Comparison of ENCODE assay signal across 8 cellular contexts in genomic region chr22:31206460-31206859, GRCh38. TPM values are rescaled to one million over a fixed set of nuclear protein-coding genes. Genes with fewer than 3 reads are reported as not detected.
A peak's percentile ranks its signal among the peaks of the same experiment; 100 is the strongest.
DNase-seq lines count a peak whose midpoint lies in the region; ATAC-seq and TF ChIP-seq lines count a peak whose summit lies in the region.
"Not testable (repeated sequence)": the region's sequence is repeated elsewhere in the genome, so short reads cannot be mapped to it uniquely, and the experiment has no call there.

No MANE protein-coding gene starts in this region.

- ATAC-seq in T-helper 17 cell; activated naive CD8-positive, alpha-beta T cell treated with anti-CD3 and anti-CD28 coated beads, Interleukin-2, amount 50 U/mL, for 24 hours; psoas muscle; upper lobe of left lung (ENCODE audit: low FRiP score in 2 of 2): not testable (repeated sequence)

- not testable (repeated sequence) for H3K4me3 Mint-ChIP-seq in T-helper 17 cell; activated naive CD8-positive, alpha-beta T cell treated with anti-CD3 and anti-CD28 coated beads, Interleukin-2, amount 50 U/mL, for 24 hours

- CTCF ChIA-PET in A673 (lab: Charles Lee): not testable (repeated sequence)

- DNase-seq in A673 (ENCODE audit: low spot score); T-helper 17 cell; activated naive CD8-positive, alpha-beta T cell treated with anti-CD3 and anti-CD28 coated beads, Interleukin-2, amount 50 U/mL, for 24 hours; epithelial cell of prostate (ENCODE audit: low read depth, low spot score); hepatocyte (ENCODE audit: low spot score); psoas muscle; upper lobe of left lung: not testable (repeated sequence)
- peak; percentile 14 for DNase-seq in G401 (ENCODE audit: low spot score)

- not testable (repeated sequence) for TF ChIP-seq POLR2A in upper lobe of left lung (IDR thresholded peaks at IDR 0.05)

- POLR2A ChIA-PET in A673 (lab: Charles Lee; ENCODE audit: low non-redundant PET): not testable (repeated sequence)

- TSS peak; percentile 37 for BruUV-seq in A673 (replicated peaks; lab: Mats Ljungman, UMichigan)

- peak overlapping the region; percentile 74 for H3K27ac Mint-ChIP-seq in T-helper 17 cell
- H3K27ac Mint-ChIP-seq in activated naive CD8-positive, alpha-beta T cell treated with anti-CD3 and anti-CD28 coated beads, Interleukin-2, amount 50 U/mL, for 24 hours: peak overlapping the region; percentile 17

- H3K4me3 ChIP-seq in A673 (ENCODE audit: low read depth, low read length, poor library complexity, severe bottlenecking); hepatocyte; psoas muscle; upper lobe of left lung: not testable (repeated sequence)

- H3K9me3 ChIP-seq in A673 (ENCODE audit: low read depth, low read length, poor library complexity, severe bottlenecking); T-helper 17 cell (ENCODE audit: control insufficient read depth, low read length, poor library complexity, severe bottlenecking); hepatocyte (ENCODE audit: low read depth); psoas muscle; upper lobe of left lung: not testable (repeated sequence)

- H3K36me3 Mint-ChIP-seq in T-helper 17 cell (ENCODE audit: low read depth); activated naive CD8-positive, alpha-beta T cell treated with anti-CD3 and anti-CD28 coated beads, Interleukin-2, amount 50 U/mL, for 24 hours (ENCODE audit: low read depth): not testable (repeated sequence)

- in situ Hi-C loops in G401 (cut with HindIII; ENCODE audit: low sequenced_read_pairs): not testable (repeated sequence)

- H3K27me3 ChIP-seq in A673 (replicated peaks; ENCODE audit: insufficient read depth, low read depth, low read length, poor library complexity); hepatocyte; psoas muscle (ENCODE audit: insufficient read depth in 3 of 3, low read length in 2 of 3); upper lobe of left lung: not testable (repeated sequence)

- H2AFZ ChIP-seq in hepatocyte: not testable (repeated sequence)

- not testable (repeated sequence) for TF ChIP-seq EP300 in upper lobe of left lung (IDR thresholded peaks at IDR 0.05)

- not testable (repeated sequence) for H3K36me3 ChIP-seq in A673 (ENCODE audit: insufficient read depth, low read length, poor library complexity, severe bottlenecking); hepatocyte (replicated peaks; ENCODE audit: insufficient read depth, low read depth)
- H3K36me3 ChIP-seq in psoas muscle (ENCODE audit: insufficient read depth in 1 of 2, low read depth in 1 of 2) (peaks cover 5 to 39% of the 10 kb centered on the region in 2 donors), upper lobe of left lung (peaks cover 0 to 36% (median 13%) of the 10 kb centered on the region in 4 donors)

- not testable (repeated sequence) for H3K79me2 ChIP-seq in hepatocyte

- not testable (repeated sequence) for H3K9me3 Mint-ChIP-seq in activated naive CD8-positive, alpha-beta T cell treated with anti-CD3 and anti-CD28 coated beads, Interleukin-2, amount 50 U/mL, for 24 hours

- not testable (repeated sequence) for TF ChIP-seq CTCF in A673 (conservative IDR thresholded peaks at IDR 0.05; ENCODE audit: low read depth, low read length); hepatocyte (IDR thresholded peaks at IDR 0.05; ENCODE audit: poor library complexity); psoas muscle (IDR thresholded peaks at IDR 0.05); upper lobe of left lung (IDR thresholded peaks at IDR 0.05)

- not testable (repeated sequence) for H3K27me3 Mint-ChIP-seq in T-helper 17 cell; activated naive CD8-positive, alpha-beta T cell treated with anti-CD3 and anti-CD28 coated beads, Interleukin-2, amount 50 U/mL, for 24 hours

- H3K9me2 ChIP-seq in hepatocyte (replicated peaks; ENCODE audit: insufficient read depth): not testable (repeated sequence)

- H3K27ac ChIP-seq in A673 (ENCODE audit: low read depth, low read length, poor library complexity, severe bottlenecking): not testable (repeated sequence)
- H3K27ac ChIP-seq in epithelial cell of prostate (peak overlapping the region; percentile 76), hepatocyte (peak overlapping the region; percentile 43), psoas muscle (peak overlapping the region; percentile 58), upper lobe of left lung (peak overlapping the region; percentile 26 to 93 (median 67))

- not testable (repeated sequence) for H4K20me1 ChIP-seq in hepatocyte (ENCODE audit: insufficient read depth, poor library complexity, severe bottlenecking)

- not testable (repeated sequence) for H3K4me2 ChIP-seq in hepatocyte

- intact Hi-C loops in A673 (cut with micrococcal nuclease; ENCODE audit: unreplicated experiment); psoas muscle (cut with DNase I): not testable (repeated sequence)

- H3K4me1 Mint-ChIP-seq in T-helper 17 cell: peaks cover 18% of the 10 kb centered on the region
- peaks cover 17% of the 10 kb centered on the region for H3K4me1 Mint-ChIP-seq in activated naive CD8-positive, alpha-beta T cell treated with anti-CD3 and anti-CD28 coated beads, Interleukin-2, amount 50 U/mL, for 24 hours

- peaks cover 12% of the 10 kb centered on the region for H3K4me1 ChIP-seq in A673 (ENCODE audit: insufficient read depth, low read length, poor library complexity, severe bottlenecking)
- H3K4me1 ChIP-seq in hepatocyte (ENCODE audit: insufficient read depth): not testable (repeated sequence)
- peaks cover 25% of the 10 kb centered on the region for H3K4me1 ChIP-seq in psoas muscle
- peaks cover 26 to 48% (median 34%) of the 10 kb centered on the region in 4 donors for H3K4me1 ChIP-seq in upper lobe of left lung

- 97% methylated on average over 3 of the region's 3 CpGs for WGBS in hepatocyte (ENCODE audit: low lambda C conversion rate, missing lambda C conversion rate)
- 13 to 63% (median 58%) methylated on average over 1 to 3 of the region's 3 CpGs for WGBS in psoas muscle, 3 donors
- WGBS in upper lobe of left lung, 2 donors: 63 to 78% methylated on average over 3 of the region's 3 CpGs

RNA-seq across cellular contexts. Expression of gene LIMK2, which starts 5.6 kb away (rescaled TPM):
- total RNA-seq in A673 (2021): 27.9 and 33.4 TPM in 2 replicates
- total RNA-seq in G401 (2014; rRNA removed; shearing (Covaris generic)): 49.9 and 58.0 TPM in 2 replicates
- total RNA-seq in T-helper 17 cell: 10 to 100 TPM; 20.7 to 25.3 TPM
- total RNA-seq in hepatocyte: 33.0 and 45.9 TPM in 2 replicates
- 49.9 and 52.6 TPM in 2 replicates for polyA plus RNA-seq in hepatocyte
- 10 to 100 TPM; 12.5 to 73.5 (median 41.1) TPM for total RNA-seq in psoas muscle
- polyA plus RNA-seq in psoas muscle: 1 to 10 TPM; 4.0 to 4.8 (median 4.5) TPM
- total RNA-seq in upper lobe of left lung: 100 to 1,000 TPM in 2 of 6 donors, 10 to 100 TPM in 4; 44.5 to 141 (median 75.8) TPM

RNA-seq across cellular contexts. Expression of gene RNF185, which starts 46.5 kb away (rescaled TPM):
- total RNA-seq in A673 (2021): 28.2 and 31.8 TPM in 2 replicates
- 45.7 and 54.8 TPM in 2 replicates for total RNA-seq in G401 (2014; rRNA removed; shearing (Covaris generic))
- 10 to 100 TPM; 10.5 to 11.2 TPM for total RNA-seq in T-helper 17 cell
- 48.0 and 49.3 TPM in 2 replicates for total RNA-seq in hepatocyte
- 43.2 and 46.5 TPM in 2 replicates for polyA plus RNA-seq in hepatocyte
- total RNA-seq in psoas muscle: 10 to 100 TPM; 18.7 to 38.7 (median 25.8) TPM
- 10 to 100 TPM; 16.9 to 26.7 (median 19.4) TPM for polyA plus RNA-seq in psoas muscle
- total RNA-seq in upper lobe of left lung: 10 to 100 TPM; 17.8 to 40.0 (median 34.1) TPM
